ENCODE assay signal across 8 cellular contexts in the genomic region with DNA sequence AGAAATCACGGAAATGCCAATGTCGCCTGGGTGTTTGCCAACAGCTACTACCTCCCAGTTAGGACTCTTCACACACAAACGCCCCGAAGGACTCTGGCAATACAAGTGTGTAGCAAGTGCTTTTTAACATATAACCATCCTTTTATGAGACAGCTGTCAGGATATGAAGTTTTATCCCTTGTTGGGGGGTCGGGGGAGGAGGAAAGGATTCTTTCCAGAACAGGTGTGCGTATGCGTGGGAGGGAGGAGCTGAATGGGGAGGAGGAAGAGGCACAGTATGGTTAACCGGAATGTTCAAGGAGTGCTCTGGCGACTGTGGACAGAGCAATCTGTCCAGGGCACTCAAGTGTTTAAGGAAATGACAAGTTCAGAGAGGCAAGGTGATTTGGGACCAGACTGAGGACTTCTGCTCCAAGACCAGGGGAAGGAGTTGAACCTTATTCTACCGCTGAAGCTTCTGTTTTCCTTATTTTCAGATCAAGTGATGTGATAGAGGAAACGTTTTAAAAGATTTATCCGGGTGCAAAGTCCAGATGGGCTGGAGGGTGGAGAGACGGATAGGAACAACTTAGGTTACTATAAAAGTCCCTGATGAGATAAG. TPM values are rescaled to one million over a fixed set of nuclear protein-coding genes. Genes with fewer than 3 reads are reported as not detected.
DNase-seq lines count a peak whose midpoint lies in the region; ATAC-seq and TF ChIP-seq lines count a peak whose summit lies in the region.

No MANE protein-coding gene starts in this region.

- H3K36me3 ChIP-seq in CD4-positive, alpha-beta memory T cell (ENCODE audit: insufficient read depth, low read length) = no peaks in the 10 kb centered on the region
- peaks cover 27% of the 10 kb centered on the region for H3K36me3 ChIP-seq in KOPT-K1 (ENCODE audit: insufficient read depth, low read length)
- H3K36me3 ChIP-seq in breast epithelium = no peaks in the 10 kb centered on the region
- peaks cover 10% of the 10 kb centered on the region for H3K36me3 ChIP-seq in mesodermal cell (ENCODE audit: control insufficient read depth, insufficient read depth, low read length)
- H3K36me3 ChIP-seq in aorta (ENCODE audit: control insufficient read depth in 1 of 2, insufficient read depth in 2 of 2, low read length in 1 of 2) = no peaks in the 10 kb centered on the region

- H3K9me3 ChIP-seq in CD4-positive, alpha-beta memory T cell (ENCODE audit: control insufficient read depth in 1 of 2, low read length in 2 of 2) = no peaks in the 10 kb centered on the region
- H3K9me3 ChIP-seq in KOPT-K1 (ENCODE audit: insufficient read depth, low read length, poor library complexity, severe bottlenecking) (no peaks in the 10 kb centered on the region), breast epithelium (no peaks in the 10 kb centered on the region), mesodermal cell (ENCODE audit: control insufficient read depth, low read length) (no peaks in the 10 kb centered on the region), aorta (ENCODE audit: control insufficient read depth, low read length) (no peaks in the 10 kb centered on the region)

- peak overlapping the region; percentile 81 to 89 (median 86) for H3K4me3 Mint-ChIP-seq in CD4-positive, alpha-beta memory T cell

- no peak for TF ChIP-seq CTCF in breast epithelium (IDR thresholded peaks at IDR 0.05)

- H3K4me3 ChIP-seq in CD4-positive, alpha-beta memory T cell (ENCODE audit: low read length in 2 of 2) = no peak overlapping the region
- H3K4me3 ChIP-seq in breast epithelium (peak overlapping the region; percentile 83 to 98 (median 89)), mesodermal cell (ENCODE audit: extremely low read depth, insufficient read depth, low read length, poor library complexity, severe bottlenecking) (peak overlapping the region; percentile 76), aorta (ENCODE audit: low read length in 2 of 2) (peak overlapping the region; percentile 95 to 99)

- CTCF ChIA-PET in CD4-positive, alpha-beta memory T cell (lab: Charles Lee; ENCODE audit: partially characterized antibody) = no interaction called here

- H3K4me1 ChIP-seq in CD4-positive, alpha-beta memory T cell (ENCODE audit: insufficient read depth, low read length) = peaks cover 14% of the 10 kb centered on the region
- H3K4me1 ChIP-seq in breast epithelium (no peaks in the 10 kb centered on the region), mesodermal cell (ENCODE audit: control insufficient read depth, insufficient read depth, low read length, poor library complexity, severe bottlenecking) (peaks cover 9% of the 10 kb centered on the region), aorta (ENCODE audit: control insufficient read depth in 1 of 2, insufficient read depth in 2 of 2, low read length in 2 of 2) (peaks cover 5 to 6% of the 10 kb centered on the region in 2 donors)

- H3K36me3 Mint-ChIP-seq in CD4-positive, alpha-beta memory T cell = peaks cover 0 to 1% of the 10 kb centered on the region in 2 donors

- no peaks in the 10 kb centered on the region for H3K27me3 Mint-ChIP-seq in CD4-positive, alpha-beta memory T cell

- no peak overlapping the region for H3K27ac ChIP-seq in CD4-positive, alpha-beta memory T cell (ENCODE audit: low read depth, low read length)
- H3K27ac ChIP-seq in KOPT-K1 (ENCODE audit: low read depth, low read length, poor library complexity, severe bottlenecking) (peak overlapping the region; percentile 76), breast epithelium (peak overlapping the region in 1 of 2 donors; percentile 84), mesodermal cell (ENCODE audit: low read depth, low read length, severe bottlenecking) (no peak overlapping the region), aorta (ENCODE audit: low read depth in 1 of 2, low read length in 2 of 2) (no peak overlapping the region)

- H3K9me3 Mint-ChIP-seq in CD4-positive, alpha-beta memory T cell = no peaks in the 10 kb centered on the region

- no peak for TF ChIP-seq POLR2A in breast epithelium (IDR thresholded peaks at IDR 0.05)

- 43 to 48% methylated on average over 6 to 7 of the region's 13 CpGs for WGBS in mesodermal cell (ENCODE audit: insufficient coverage in 2 of 2), 2 experiments
- WGBS in aorta, 2 donors = 17 to 19% methylated on average over 13 of the region's 13 CpGs

- intact Hi-C loops in CD4-positive, alpha-beta memory T cell (cut with micrococcal nuclease) = loop anchor here (2.0 kb wide), 1 partner anchor 75 kb away; a partner anchor contains a TSS
- intact Hi-C loops in breast epithelium (cut with DNase I; ENCODE audit: low total_unique reads) = no loop called here
- intact Hi-C loops in aorta (cut with DNase I) = loop anchor here in 1 of 2 donors (5.0 kb wide), 1 partner anchor 877 kb away; no protein-coding TSS in a partner anchor

- POLR2A ChIA-PET in CD4-positive, alpha-beta memory T cell (lab: Charles Lee; ENCODE audit: partially characterized antibody) = no interaction called here

- peak overlapping the region in 5 of 7 donors; percentile 10 to 83 (median 75) for H3K27ac Mint-ChIP-seq in CD4-positive, alpha-beta memory T cell

- H3K27me3 ChIP-seq in CD4-positive, alpha-beta memory T cell (ENCODE audit: insufficient read depth, low read length) = no peaks in the 10 kb centered on the region
- H3K27me3 ChIP-seq in breast epithelium (no peaks in the 10 kb centered on the region), aorta (ENCODE audit: control insufficient read depth in 1 of 2, insufficient read depth in 2 of 2, low read length in 1 of 2) (no peaks in the 10 kb centered on the region)

- peaks cover 15 to 23% (median 19%) of the 10 kb centered on the region in 4 donors for H3K4me1 Mint-ChIP-seq in CD4-positive, alpha-beta memory T cell

- no peak for ATAC-seq in aorta (ENCODE audit: low FRiP score)

- no peak for DNase-seq in CD4-positive, alpha-beta memory T cell
- DNase-seq in breast epithelium (ENCODE audit: low spot score in 2 of 2) (no peak), aorta (no peak), NCI-H1694 (lab: John Stamatoyannopoulos, UW) (no peak)
- no peak for DNase-seq in stimulated activated CD4-positive, alpha-beta T cell treated with anti-CD3 and anti-CD28 coated beads, Interleukin-4, amount 100 ng/mL, for 24 hours
- no peak for DNase-seq in NK-92 treated with Interleukin-12 subunit alpha and Interleukin-12 subunit beta, amount 100 ng/mL, for 24 hours (lab: John Stamatoyannopoulos, UW)

RNA-seq across cellular contexts. Expression of a gene that starts 1.3 kb away (rescaled TPM):
- total RNA-seq in CD4-positive, alpha-beta memory T cell = 10 to 100 TPM; 13.3 to 14.3 TPM
- 10 to 100 TPM; 35.7 to 35.9 TPM for polyA plus RNA-seq in CD4-positive, alpha-beta memory T cell
- 100 to 1,000 TPM; 148 to 398 (median 292) TPM for total RNA-seq in breast epithelium
- polyA plus RNA-seq in mesodermal cell (2013, experiment 1 of 2) = 180 TPM
- polyA plus RNA-seq in mesodermal cell (2013, experiment 2 of 2) = 168 TPM
- total RNA-seq in aorta = 100 to 1,000 TPM; 106 to 121 TPM
- polyA plus RNA-seq in aorta = 100 to 1,000 TPM; 107 to 123 TPM

Comparison
In these comparisons a context has a peak if more than half of its experiments do, and no peak if none do; other contexts are left out.
1. H3K4me3 ChIP-seq: peak in breast epithelium (3 of 3), mesodermal cell (single experiment) and aorta (2 of 2); none in CD4-positive, alpha-beta memory T cell (0 of 2).
2. RNA of a gene that starts 1.3 kb away (total RNA-seq): 148 to 398 TPM in breast epithelium and 106 to 121 TPM in aorta; 13.3 to 14.3 TPM in CD4-positive, alpha-beta memory T cell; every median in the first group is over 4 times any median in the second.